Comparison of ENCODE assay signal across 1 cellular context in the genomic region with DNA sequence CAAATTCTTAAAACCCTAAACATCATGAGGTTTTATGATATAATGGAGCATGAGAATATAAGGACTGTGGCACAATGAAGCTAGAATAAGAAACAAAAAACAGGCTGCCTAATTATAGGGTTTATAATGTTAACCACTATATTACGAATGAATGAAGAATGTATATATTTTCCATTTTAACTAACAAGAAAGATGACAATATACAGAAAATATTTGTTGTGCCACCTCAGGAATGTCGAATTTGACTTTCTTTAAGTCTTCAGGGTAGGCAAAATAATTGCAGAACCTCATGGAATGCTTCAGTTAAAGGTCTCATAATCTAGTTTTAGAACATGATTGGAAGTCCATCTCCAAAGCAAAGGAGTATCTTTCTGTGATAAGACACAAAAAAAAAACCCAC.
TF ChIP-seq lines count a peak whose summit lies in the region.

No MANE protein-coding gene starts in this region.

TF ChIP-seq in HepG2, 621 proteins besides CTCF, POLR2A, EP300 and RAD21 (continued from another document):
- TF ChIP-seq, protein P1, sequence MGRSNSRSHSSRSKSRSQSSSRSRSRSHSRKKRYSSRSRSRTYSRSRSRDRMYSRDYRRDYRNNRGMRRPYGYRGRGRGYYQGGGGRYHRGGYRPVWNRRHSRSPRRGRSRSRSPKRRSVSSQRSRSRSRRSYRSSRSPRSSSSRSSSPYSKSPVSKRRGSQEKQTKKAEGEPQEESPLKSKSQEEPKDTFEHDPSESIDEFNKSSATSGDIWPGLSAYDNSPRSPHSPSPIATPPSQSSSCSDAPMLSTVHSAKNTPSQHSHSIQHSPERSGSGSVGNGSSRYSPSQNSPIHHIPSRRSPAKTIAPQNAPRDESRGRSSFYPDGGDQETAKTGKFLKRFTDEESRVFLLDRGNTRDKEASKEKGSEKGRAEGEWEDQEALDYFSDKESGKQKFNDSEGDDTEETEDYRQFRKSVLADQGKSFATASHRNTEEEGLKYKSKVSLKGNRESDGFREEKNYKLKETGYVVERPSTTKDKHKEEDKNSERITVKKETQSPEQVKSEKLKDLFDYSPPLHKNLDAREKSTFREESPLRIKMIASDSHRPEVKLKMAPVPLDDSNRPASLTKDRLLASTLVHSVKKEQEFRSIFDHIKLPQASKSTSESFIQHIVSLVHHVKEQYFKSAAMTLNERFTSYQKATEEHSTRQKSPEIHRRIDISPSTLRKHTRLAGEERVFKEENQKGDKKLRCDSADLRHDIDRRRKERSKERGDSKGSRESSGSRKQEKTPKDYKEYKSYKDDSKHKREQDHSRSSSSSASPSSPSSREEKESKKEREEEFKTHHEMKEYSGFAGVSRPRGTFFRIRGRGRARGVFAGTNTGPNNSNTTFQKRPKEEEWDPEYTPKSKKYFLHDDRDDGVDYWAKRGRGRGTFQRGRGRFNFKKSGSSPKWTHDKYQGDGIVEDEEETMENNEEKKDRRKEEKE (IDR thresholded peaks at IDR 0.05), result no peak
- no peak for TF ChIP-seq KMT2A (CRISPR knock-in tag; IDR thresholded peaks at IDR 0.05)
- TF ChIP-seq, protein P2, sequence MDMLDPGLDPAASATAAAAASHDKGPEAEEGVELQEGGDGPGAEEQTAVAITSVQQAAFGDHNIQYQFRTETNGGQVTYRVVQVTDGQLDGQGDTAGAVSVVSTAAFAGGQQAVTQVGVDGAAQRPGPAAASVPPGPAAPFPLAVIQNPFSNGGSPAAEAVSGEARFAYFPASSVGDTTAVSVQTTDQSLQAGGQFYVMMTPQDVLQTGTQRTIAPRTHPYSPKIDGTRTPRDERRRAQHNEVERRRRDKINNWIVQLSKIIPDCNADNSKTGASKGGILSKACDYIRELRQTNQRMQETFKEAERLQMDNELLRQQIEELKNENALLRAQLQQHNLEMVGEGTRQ (IDR thresholded peaks at IDR 0.05; ENCODE audit: low read depth, low read length), result no peak
- TF ChIP-seq, protein P2 (CRISPR knock-in tag; IDR thresholded peaks at IDR 0.05; ENCODE audit: borderline replicate concordance), result no peak
